Comparison of ENCODE assay signal across 18 cellular contexts in the genomic region with DNA sequence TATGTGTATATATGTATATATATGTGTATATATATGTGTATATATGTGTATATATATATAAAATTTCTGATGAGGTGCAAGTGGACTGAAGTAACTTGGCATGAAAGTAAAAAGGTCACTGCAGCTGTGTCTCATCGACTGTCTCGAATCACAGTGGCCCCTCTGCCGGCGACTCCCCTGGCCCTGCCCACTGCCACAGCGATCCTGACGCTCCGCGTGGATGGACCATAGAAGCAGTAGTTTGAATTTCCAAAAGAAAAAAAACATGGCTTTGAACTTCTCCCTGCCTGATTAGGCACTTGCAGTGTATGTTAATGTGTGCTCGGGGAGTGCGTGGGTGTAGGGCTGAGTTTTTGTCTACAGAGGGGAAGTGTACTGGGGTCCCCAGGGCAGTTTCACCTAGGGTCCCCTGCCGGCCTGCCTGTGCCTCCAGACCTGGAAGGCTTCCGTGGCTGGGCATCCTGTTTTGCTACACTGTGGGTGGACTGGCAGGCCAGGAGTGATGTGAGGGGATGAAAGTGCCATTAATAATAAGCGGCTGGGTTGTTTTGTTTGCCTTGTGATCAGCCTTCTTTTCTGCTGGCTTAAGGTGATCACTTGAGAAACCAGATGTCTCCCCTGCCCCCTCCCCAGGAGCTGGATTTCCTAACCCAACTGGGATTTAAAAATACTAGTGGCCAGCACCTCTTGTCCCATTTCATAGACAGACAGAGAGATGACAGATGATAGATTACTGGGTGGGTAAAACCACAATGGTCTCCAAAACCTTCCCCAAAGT. TPM values are rescaled to one million over a fixed set of nuclear protein-coding genes. Genes with fewer than 3 reads are reported as not detected.
DNase-seq lines count a peak whose midpoint lies in the region; TF ChIP-seq lines count a peak whose summit lies in the region.
"Had no signal": no experiment of that assay in that cellular context is flagged by ENCODE, and none has a peak within 500 bp of the region (broad histone marks: within the 10 kb centered on the region; RNA-seq: fewer than 3 reads in every experiment).

No MANE protein-coding gene starts in this region.

- H3K9me3 ChIP-seq in prostate gland: no peaks in the 10 kb centered on the region
- H3K9me3 ChIP-seq: left ventricle myocardium inferior, MG63, right atrium auricular region had no signal

- peak overlapping the region; percentile 2 to 64 (median 27) for H3K27ac Mint-ChIP-seq in IgD-negative memory B cell
- no peak overlapping the region for H3K27ac Mint-ChIP-seq in nephron progenitor cell
- H3K27ac Mint-ChIP-seq: activated naive CD8-positive, alpha-beta T cell; effector memory CD8-positive, alpha-beta T cell had no signal

- in situ Hi-C loops in G401 (cut with HindIII; ENCODE audit: low sequenced_read_pairs): no loop called here

- peak; percentile 74 for DNase-seq in G401 (ENCODE audit: low spot score)
- DNase-seq in nephron progenitor cell: no peak
- no peak for DNase-seq in prostate gland (ENCODE audit: low spot score)
- no peak for DNase-seq in activated CD4-positive, CD25-positive, alpha-beta regulatory T cell (lab: John Stamatoyannopoulos, UW)
- DNase-seq in HuH-7 (ENCODE audit: low spot score): no peak
- DNase-seq: BE2C; effector memory CD8-positive, alpha-beta T cell; left ventricle myocardium inferior; MG63; naive B cell; NCI-H2171 treated with DMSO at 0.1 percent for 48 hours; T-helper 9 cell had no signal

- H3K4me1 ChIP-seq in prostate gland (replicated peaks): peaks cover 3% of the 10 kb centered on the region
- H3K4me1 ChIP-seq: BE2C had no signal

- no peaks in the 10 kb centered on the region for H3K36me3 ChIP-seq in prostate gland
- H3K36me3 ChIP-seq: BE2C, left ventricle myocardium inferior, right atrium auricular region, SJSA1 had no signal

- TF ChIP-seq CTCF in nephron progenitor cell (IDR thresholded peaks at IDR 0.05): no peak
- no peak for TF ChIP-seq CTCF in prostate gland (IDR thresholded peaks at IDR 0.05)

- H3K4me1 Mint-ChIP-seq in IgD-negative memory B cell: peaks cover 0 to 10% (median 5%) of the 10 kb centered on the region in 3 donors
- peaks cover 63% of the 10 kb centered on the region for H3K4me1 Mint-ChIP-seq in nephron progenitor cell

- peaks cover 66% of the 10 kb centered on the region for H3K27me3 Mint-ChIP-seq in IgD-negative memory B cell
- peaks cover 84% of the 10 kb centered on the region for H3K27me3 Mint-ChIP-seq in nephron progenitor cell (ENCODE audit: low read depth, poor library complexity)

- WGBS in prostate gland: 10% methylated on average over 13 of the region's 13 CpGs

- H3K4me3 Mint-ChIP-seq in IgD-negative memory B cell (no peak overlapping the region), nephron progenitor cell (peak overlapping the region; percentile 20)

- intact Hi-C loops in prostate gland (cut with DNase I): no loop called here

- peaks cover 0 to 4% (median 0%) of the 10 kb centered on the region in 3 donors for H3K9me3 Mint-ChIP-seq in IgD-negative memory B cell
- no peaks in the 10 kb centered on the region for H3K9me3 Mint-ChIP-seq in nephron progenitor cell
- H3K9me3 Mint-ChIP-seq: effector memory CD8-positive, alpha-beta T cell had no signal

- H3K27ac ChIP-seq in cingulate gyrus (ENCODE audit: low read depth, low read length) (peak overlapping the region; percentile 79), prostate gland (no peak overlapping the region)
- H3K27ac ChIP-seq: left ventricle myocardium inferior, right atrium auricular region, SJSA1 had no signal

- H3K36me3 Mint-ChIP-seq in IgD-negative memory B cell: no peaks in the 10 kb centered on the region
- H3K36me3 Mint-ChIP-seq in nephron progenitor cell (ENCODE audit: low read depth): no peaks in the 10 kb centered on the region
- H3K36me3 Mint-ChIP-seq: activated naive CD8-positive, alpha-beta T cell had no signal

- H3K27me3 ChIP-seq in prostate gland (replicated peaks; ENCODE audit: insufficient read depth): peaks cover 69% of the 10 kb centered on the region
- H3K27me3 ChIP-seq: MG63 had no signal

- no peak overlapping the region for H3K4me3 ChIP-seq in prostate gland
- H3K4me3 ChIP-seq: right atrium auricular region, SJSA1 had no signal

- no peak for TF ChIP-seq POLR2A in prostate gland (IDR thresholded peaks at IDR 0.05)

RNA-seq across cellular contexts. Expression of gene ZIC5, which starts 10.7 kb away (rescaled TPM):
- total RNA-seq in G401 (2014; rRNA removed; shearing (Covaris generic)): 7.1 and 10.1 TPM in 2 replicates
- polyA plus RNA-seq in IgD-negative memory B cell: not detected
- under 1 TPM; 0.09 to 0.45 TPM for total RNA-seq in prostate gland
- total RNA-seq: bronchial epithelial cell, left ventricle myocardium inferior, right atrium auricular region, SJSA1 had no signal

RNA-seq across cellular contexts. Expression of gene ZIC2, which starts 20.7 kb away (rescaled TPM):
- total RNA-seq in G401 (2014; rRNA removed; shearing (Covaris generic)): 10.0 and 16.8 TPM in 2 replicates
- polyA plus RNA-seq in IgD-negative memory B cell: not detected
- total RNA-seq in prostate gland: under 1 TPM; 0.05 to 0.51 TPM
- total RNA-seq: bronchial epithelial cell, left ventricle myocardium inferior had no signal
